Comparison of ENCODE assay signal across 1 cellular context in genomic region chr1:227762231-227762911, GRCh38.
TF ChIP-seq lines count a peak whose summit lies in the region.

No MANE protein-coding gene starts in this region.

TF ChIP-seq in liver, 16 proteins besides CTCF, POLR2A, EP300 and RAD21 (continued from another document):
- TF ChIP-seq ZBTB33 (IDR thresholded peaks at IDR 0.05), result no peak
TF ChIP-seq in liver: peak in this region for 0.
